In genomic region chr3:119311191-119311925, GRCh38 we compare ENCODE assay signal across 10 cellular contexts. TPM values are rescaled to one million over a fixed set of nuclear protein-coding genes. Genes with fewer than 3 reads are reported as not detected.
DNase-seq lines count a peak whose midpoint lies in the region; FAIRE-seq and TF ChIP-seq lines count a peak whose summit lies in the region.
"Had no signal": no experiment of that assay in that cellular context is flagged by ENCODE, and none has a peak within 500 bp of the region (broad histone marks: within the 10 kb centered on the region; RNA-seq: fewer than 3 reads in every experiment).

No MANE protein-coding gene starts in this region.

- no peaks in the 10 kb centered on the region for H3K9me1 ChIP-seq in endothelial cell of umbilical vein (replicated peaks; ENCODE audit: control insufficient read depth, extremely low read depth, insufficient read depth, low read length)

- H3K4me3 ChIP-seq in PC-9 (no peak overlapping the region), endothelial cell of umbilical vein (replicated peaks in 1 of 3; ENCODE audit: insufficient read depth in 1 of 3, low read depth in 1 of 3, low read length in 3 of 3) (no peak overlapping the region), osteoblast (ENCODE audit: insufficient read depth, low read length) (peak overlapping the region; percentile 14), left ventricle myocardium inferior (no peak overlapping the region), Peyer's patch (no peak overlapping the region)
- H3K4me3 ChIP-seq: tibial nerve had no signal

- H2AFZ ChIP-seq in PC-9 (peak overlapping the region; percentile 12; the same call in 1 of the 2 replicates), endothelial cell of umbilical vein (ENCODE audit: low read depth, low read length) (no peak overlapping the region), osteoblast (ENCODE audit: low read length) (peak overlapping the region; percentile 53)

- H3F3A ChIP-seq in PC-9 (ENCODE audit: insufficient read depth, low read depth): peaks cover 9% of the 10 kb centered on the region; the same call in 1 of the 2 replicates

- intact Hi-C loops in PC-9 (cut with micrococcal nuclease; ENCODE audit: unreplicated experiment): no loop called here
- intact Hi-C loops in endothelial cell of umbilical vein (cut with micrococcal nuclease): no loop called here
- intact Hi-C loops in left ventricle myocardium inferior (cut with micrococcal nuclease): no loop called here

- H4K20me1 ChIP-seq in PC-9 (ENCODE audit: insufficient read depth) (no peaks in the 10 kb centered on the region), endothelial cell of umbilical vein (replicated peaks; ENCODE audit: control insufficient read depth, extremely low read depth, insufficient read depth, low read length) (peaks cover 8% of the 10 kb centered on the region), osteoblast (ENCODE audit: insufficient read depth, low read length) (no peaks in the 10 kb centered on the region)

- DNase-seq in GM03348 (ENCODE audit: low spot score): peak; percentile 67
- DNase-seq in PC-9: peak in 1 of 2 experiments; percentile 60
- DNase-seq in endothelial cell of umbilical vein (ENCODE audit: low read depth, low spot score): peak; percentile 35
- DNase-seq in osteoblast (ENCODE audit: insufficient read length, low spot score, missing footprints): peak; percentile 59
- DNase-seq in left ventricle myocardium inferior: no peak
- DNase-seq in COLO829 (ENCODE audit: low spot score): no peak
- no peak for DNase-seq in NCI-H446 treated with DMSO at 0.1 percent for 48 hours (lab: John Stamatoyannopoulos, UW)
- no peak for DNase-seq in Peyer's patch
- DNase-seq: activated T-cell treated with anti-CD3 and anti-CD28 coated beads, Interleukin-2, amount 50 U/mL, for 72 hours had no signal

- no peaks in the 10 kb centered on the region for H3K9me2 ChIP-seq in PC-9 (ENCODE audit: insufficient read depth)

- peak overlapping the region; percentile 51 for H3K27ac ChIP-seq in PC-9
- peak overlapping the region; percentile 5 for H3K27ac ChIP-seq in endothelial cell of umbilical vein (ENCODE audit: insufficient read depth, low read depth, low read length)
- peak overlapping the region; percentile 93 for H3K27ac ChIP-seq in osteoblast (ENCODE audit: low read depth, low read length)
- no peak overlapping the region for H3K27ac ChIP-seq in left ventricle myocardium inferior (replicated peaks)
- no peak overlapping the region for H3K27ac ChIP-seq in Peyer's patch

- FAIRE-seq in endothelial cell of umbilical vein (lab: Jason Lieb, UNC): no peak

- TF ChIP-seq POLR2A in endothelial cell of umbilical vein (IDR thresholded peaks at IDR 0.05; ENCODE audit: low read depth, low read length): no peak
- TF ChIP-seq POLR2A in Peyer's patch (IDR thresholded peaks at IDR 0.05): no peak

- H3K4me2 ChIP-seq in PC-9 (no peak overlapping the region; the same call in 1 of the 2 replicates), endothelial cell of umbilical vein (ENCODE audit: insufficient read depth, low read length) (no peak overlapping the region), osteoblast (ENCODE audit: insufficient read depth, low read length) (peak overlapping the region; percentile 57)

- H3K9ac ChIP-seq in endothelial cell of umbilical vein (replicated peaks; ENCODE audit: extremely low read depth, insufficient read depth, low read length): no peak overlapping the region

- no peaks in the 10 kb centered on the region for H3K9me3 ChIP-seq in PC-9 (ENCODE audit: insufficient read depth, low read depth)
- H3K9me3 ChIP-seq in endothelial cell of umbilical vein (replicated peaks; ENCODE audit: control insufficient read depth, insufficient read depth, low read length): no peaks in the 10 kb centered on the region
- H3K9me3 ChIP-seq in osteoblast (ENCODE audit: low read depth, low read length): no peaks in the 10 kb centered on the region
- H3K9me3 ChIP-seq in left ventricle myocardium inferior (replicated peaks): no peaks in the 10 kb centered on the region
- no peaks in the 10 kb centered on the region for H3K9me3 ChIP-seq in Peyer's patch
- H3K9me3 ChIP-seq: tibial nerve had no signal

- POLR2A ChIA-PET in PC-9 (lab: Charles Lee; ENCODE audit: unreplicated experiment) (no interaction called here), endothelial cell of umbilical vein (lab: Charles Lee) (no interaction called here)

- no peaks in the 10 kb centered on the region for H3K27me3 ChIP-seq in PC-9 (ENCODE audit: insufficient read depth, low read depth)
- H3K27me3 ChIP-seq in endothelial cell of umbilical vein (ENCODE audit: control insufficient read depth in 2 of 2, insufficient read depth in 2 of 2, low read length in 2 of 2): no peaks in the 10 kb centered on the region
- no peaks in the 10 kb centered on the region for H3K27me3 ChIP-seq in osteoblast (ENCODE audit: insufficient read depth, low read length)
- no peaks in the 10 kb centered on the region for H3K27me3 ChIP-seq in left ventricle myocardium inferior (ENCODE audit: low read depth)
- no peaks in the 10 kb centered on the region for H3K27me3 ChIP-seq in Peyer's patch
- H3K27me3 ChIP-seq: tibial nerve had no signal

- no peaks in the 10 kb centered on the region for H3K36me3 ChIP-seq in PC-9 (ENCODE audit: low read depth)
- peaks cover 3 to 9% of the 10 kb centered on the region in 2 experiments for H3K36me3 ChIP-seq in endothelial cell of umbilical vein (ENCODE audit: control insufficient read depth in 2 of 2, extremely low read depth in 1 of 2, insufficient read depth in 2 of 2, low read length in 2 of 2)
- H3K36me3 ChIP-seq in osteoblast (ENCODE audit: insufficient read depth, low read length): peaks cover 25% of the 10 kb centered on the region
- H3K36me3 ChIP-seq in left ventricle myocardium inferior: peaks cover 30% of the 10 kb centered on the region
- H3K36me3 ChIP-seq in Peyer's patch: no peaks in the 10 kb centered on the region

- H3K79me2 ChIP-seq in PC-9 (ENCODE audit: low read depth) (no peaks in the 10 kb centered on the region), endothelial cell of umbilical vein (ENCODE audit: control insufficient read depth, insufficient read depth, low read length) (peaks cover 89% of the 10 kb centered on the region), osteoblast (ENCODE audit: insufficient read depth, low read length) (peaks cover 71% of the 10 kb centered on the region)

- H3K4me1 ChIP-seq in PC-9 (replicated peaks; ENCODE audit: insufficient read depth): peaks cover 10% of the 10 kb centered on the region; the same call in 1 of the 2 replicates
- H3K4me1 ChIP-seq in endothelial cell of umbilical vein (ENCODE audit: control insufficient read depth, extremely low read depth, insufficient read depth, low read length): peaks cover 23% of the 10 kb centered on the region
- peaks cover 49% of the 10 kb centered on the region for H3K4me1 ChIP-seq in osteoblast (ENCODE audit: insufficient read depth, low read length)
- H3K4me1 ChIP-seq in left ventricle myocardium inferior: peaks cover 81% of the 10 kb centered on the region
- no peaks in the 10 kb centered on the region for H3K4me1 ChIP-seq in Peyer's patch

- BruUV-seq in PC-9 (replicated peaks; lab: Mats Ljungman, UMichigan): no TSS peak
- no TSS peak for BruUV-seq in endothelial cell of umbilical vein (replicated peaks; lab: Mats Ljungman, UMichigan)

- dilution Hi-C loops in endothelial cell of umbilical vein (cut with MboI; ENCODE audit: extremely low pct_ligation_motif_present, low sequenced_read_pairs): no loop called here

- CTCF ChIA-PET in PC-9 (lab: Charles Lee): no interaction called here
- CTCF ChIA-PET in endothelial cell of umbilical vein (lab: Charles Lee): interaction anchor here (0.8 to 2.0 kb wide), 4 partner anchors 11 to 36 kb away, joined by 3 to 5 read pairs (median 4); partner anchors contain the start of gene ARHGAP31

- TF ChIP-seq CTCF in PC-9 (conservative IDR thresholded peaks at IDR 0.05) (no peak), endothelial cell of umbilical vein (IDR thresholded peaks at IDR 0.05; ENCODE audit: extremely low read depth in 1 of 2, insufficient read depth in 1 of 2, low read depth in 1 of 2, low read length in 2 of 2) (no peak), osteoblast (IDR thresholded peaks at IDR 0.05; ENCODE audit: extremely low read depth, low read depth, low read length) (no peak), left ventricle myocardium inferior (IDR thresholded peaks at IDR 0.05; ENCODE audit: borderline replicate concordance) (no peak), Peyer's patch (IDR thresholded peaks at IDR 0.05) (no peak)

TF ChIP-seq in endothelial cell of umbilical vein, 7 proteins besides CTCF, POLR2A, EP300 and RAD21:
- TF ChIP-seq JUN (IDR thresholded peaks at IDR 0.05; ENCODE audit: borderline replicate concordance, insufficient read depth, insufficient read length, low read depth): no peak
- TF ChIP-seq GATA2 (IDR thresholded peaks at IDR 0.05; ENCODE audit: insufficient read depth, insufficient read length, low read depth, low read length): peak; percentile 60
- no peak for TF ChIP-seq MYC (IDR thresholded peaks at IDR 0.05; ENCODE audit: low read depth, low read length)
- TF ChIP-seq POLR2AphosphoS5 (IDR thresholded peaks at IDR 0.05; ENCODE audit: insufficient read depth, low read depth, low read length): no peak
- peak; percentile 52 for TF ChIP-seq FOS (IDR thresholded peaks at IDR 0.05; ENCODE audit: borderline replicate concordance, insufficient read depth, low read length)
- no peak for TF ChIP-seq MAX (IDR thresholded peaks at IDR 0.05; ENCODE audit: insufficient read depth, insufficient read length)
- TF ChIP-seq EZH2 (IDR thresholded peaks at IDR 0.05; ENCODE audit: borderline replicate concordance, low read depth, low read length, severe bottlenecking): no peak

RNA-seq across cellular contexts. Expression of gene ARHGAP31, which starts 17.2 kb away (rescaled TPM):
- total RNA-seq in PC-9 (2021) (0.48 and 0.58 TPM in 2 replicates), endothelial cell of umbilical vein (64.8 and 65.8 TPM in 2 replicates), osteoblast (41.5 and 56.5 TPM in 2 replicates), left ventricle myocardium inferior (38.0 TPM), Peyer's patch (10 to 100 TPM in 2 of 4 donors, 1 to 10 TPM in 2; 4.7 to 19.0 (median 10.1) TPM)
- polyA plus RNA-seq in endothelial cell of umbilical vein: 20.1 and 25.5 TPM in 2 replicates
- 22.9 and 25.4 TPM in 2 replicates for polyA plus RNA-seq in endothelial cell of umbilical vein (2011; cell fraction: cytosol; rRNA removed)
- 26.6 and 29.0 TPM in 2 replicates for polyA plus RNA-seq in endothelial cell of umbilical vein (2011; cell fraction: nucleus; rRNA removed)
- 17.0 and 24.7 TPM in 2 replicates for polyA plus RNA-seq in endothelial cell of umbilical vein (2012)
- polyA minus RNA-seq in endothelial cell of umbilical vein: 78.6 and 96.2 TPM in 2 replicates
- not detected for polyA minus RNA-seq in endothelial cell of umbilical vein (2011; cell fraction: cytosol; rRNA and poly(A)+ RNA removed)
- polyA minus RNA-seq in endothelial cell of umbilical vein (2011; cell fraction: nucleus; rRNA and poly(A)+ RNA removed): 39.7 and 43.3 TPM in 2 replicates

Comparison
In these comparisons a context has a peak if more than half of its experiments do, and no peak if none do; other contexts are left out.
1. DNase-seq: peak in GM03348 (single experiment), endothelial cell of umbilical vein (single experiment) and osteoblast (single experiment); none in left ventricle myocardium inferior (single experiment), COLO829 (single experiment), NCI-H446 treated with DMSO at 0.1 percent for 48 hours (single experiment) and Peyer's patch (0 of 3).
2. H3K27ac ChIP-seq: peak in PC-9 (single experiment), endothelial cell of umbilical vein (single experiment) and osteoblast (single experiment); none in left ventricle myocardium inferior (single experiment) and Peyer's patch (0 of 4).